ENCODE assay signal across 6 cellular contexts in the genomic region with DNA sequence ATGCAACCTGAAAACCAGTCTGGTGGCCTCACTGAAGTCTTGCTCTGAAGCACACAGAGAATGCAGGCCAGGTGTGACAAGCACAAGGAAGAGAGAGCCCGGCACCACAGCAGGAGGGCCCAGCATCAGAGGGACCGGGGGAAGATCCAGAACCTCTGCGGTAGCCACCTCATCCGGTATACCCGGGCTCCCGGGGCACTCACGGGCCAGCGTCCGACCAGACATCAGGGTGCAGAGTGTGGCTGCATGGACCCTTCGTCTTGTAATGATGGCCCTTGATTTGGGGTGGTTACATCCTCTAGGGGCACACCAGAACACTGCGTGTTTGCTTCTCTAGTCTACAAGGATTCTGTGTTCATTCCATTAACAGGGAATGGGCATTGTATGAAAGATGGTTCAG.
"Had no signal": no experiment of that assay in that cellular context is flagged by ENCODE, and none has a peak within 500 bp of the region (broad histone marks: within the 10 kb centered on the region; RNA-seq: fewer than 3 reads in every experiment).

No MANE protein-coding gene starts in this region.

- H2AFZ ChIP-seq: GM23338 had no signal

- H3K4me2 ChIP-seq: GM23338 had no signal

- H3K4me3 ChIP-seq: GM23338, K562 had no signal

- DNase-seq: H9, HCEC 1CT, IMR-90, KG1 had no signal

- ATAC-seq: GM23338, K562 had no signal
